In genomic region chr2:186485871-186486650, GRCh38 we compare ENCODE assay signal across 8 cellular contexts. TPM values are rescaled to one million over a fixed set of nuclear protein-coding genes. Genes with fewer than 3 reads are reported as not detected.
DNase-seq lines count a peak whose midpoint lies in the region; ATAC-seq lines count a peak whose summit lies in the region.

TSS of gene ZC3H15 (plus strand) at chr2:186486260. CDS start at chr2:186486383, 123 bp downstream.

- peak within 1 kb of the TSS; percentile 89 to 99 (median 95) for H3K27ac ChIP-seq in BLaER1 treated with 17β-estradiol and CSF1 and Interleukin-3, amounts not matched to agents 10 nM and 100 nM

- peak within 1 kb of the TSS; percentile 84 to 99 (median 94) for H3K9ac ChIP-seq in BLaER1 treated with 17β-estradiol and CSF1 and Interleukin-3, amounts not matched to agents 10 nM and 100 nM

- H3K9me3 ChIP-seq in BLaER1 treated with 17β-estradiol and CSF1 and Interleukin-3, amounts not matched to agents 10 nM and 100 nM (replicated peaks in 1 of 11) = no peaks in the 10 kb centered on the region

- peaks cover 32 to 48% (median 43%) of the 10 kb centered on the region in 11 experiments; a peak in 21 of 22 replicates for H4K20me1 ChIP-seq in BLaER1 treated with 17β-estradiol and CSF1 and Interleukin-3, amounts not matched to agents 10 nM and 100 nM

- no peaks in the 10 kb centered on the region for H3K27me3 ChIP-seq in BLaER1 treated with 17β-estradiol and CSF1 and Interleukin-3, amounts not matched to agents 10 nM and 100 nM

- H3K4me3 ChIP-seq in BLaER1 treated with 17β-estradiol and CSF1 and Interleukin-3, amounts not matched to agents 10 nM and 100 nM = peak within 1 kb of the TSS; percentile 80 to 96 (median 89)

- peak; percentile 91 for DNase-seq in NCI-H748 treated with DMSO at 0.1 percent for 48 hours (lab: John Stamatoyannopoulos, UW)
- DNase-seq in activated CD4-positive, alpha-beta T cell treated with anti-CD3 and anti-CD28 coated beads, Interleukin-2, amount 50 U/mL, for 24 hours (ENCODE audit: low read depth in 1 of 2, low spot score in 1 of 2) = peak; percentile 89 to 95
- peak; percentile 97 for DNase-seq in dedifferentiated amniotic fluid mesenchymal stem cell (ENCODE audit: extremely low spot score)
- peak; percentile 98 for DNase-seq in left lobe of liver (ENCODE audit: low spot score)
- DNase-seq in stimulated activated CD4-positive, alpha-beta T cell treated with anti-CD3 and anti-CD28 coated beads, Interleukin-2, amount 100 ng/mL, for 4 hours (ENCODE audit: low read depth) = peak; percentile 94

- H3K4me1 ChIP-seq in BLaER1 treated with 17β-estradiol and CSF1 and Interleukin-3, amounts not matched to agents 10 nM and 100 nM = peaks cover 28 to 57% (median 48%) of the 10 kb centered on the region in 10 experiments

- peak within 1 kb of the TSS; percentile 78 to 96 (median 88) for H3K4me2 ChIP-seq in BLaER1 treated with 17β-estradiol and CSF1 and Interleukin-3, amounts not matched to agents 10 nM and 100 nM

- H3K36me3 ChIP-seq in BLaER1 treated with 17β-estradiol and CSF1 and Interleukin-3, amounts not matched to agents 10 nM and 100 nM = peaks cover 0 to 30% (median 17%) of the 10 kb centered on the region in 11 experiments; a peak in 18 of 22 replicates

- ATAC-seq in GM19328 (IDR thresholded peaks at IDR 0.05; ENCODE audit: unreplicated experiment) (peak; percentile 77), HG03520 (IDR thresholded peaks at IDR 0.05; ENCODE audit: unreplicated experiment) (peak; percentile 75), left lobe of liver (peak; percentile 97)

RNA-seq across cellular contexts. Expression of gene ZC3H15, which starts in this region (rescaled TPM):
- total RNA-seq in left lobe of liver = 20.0 TPM

Comparison
In these comparisons a context has a peak if more than half of its experiments do, and no peak if none do; other contexts are left out.
1. Peak in every context shown above with its lines: DNase-seq, ATAC-seq, H3K4me3 ChIP-seq and H3K27ac ChIP-seq.